18 cellular contexts compared by ENCODE assay signal in genomic region chr5:10935536-10935935, GRCh38.
DNase-seq lines count a peak whose midpoint lies in the region; ATAC-seq and TF ChIP-seq lines count a peak whose summit lies in the region.
"Had no signal": no experiment of that assay in that cellular context is flagged by ENCODE, and none has a peak within 500 bp of the region (broad histone marks: within the 10 kb centered on the region; RNA-seq: fewer than 3 reads in every experiment).

No MANE protein-coding gene starts in this region.

- peaks cover 4% of the 10 kb centered on the region for H3K9me3 Mint-ChIP-seq in nephron progenitor cell

- ATAC-seq in HG03571 (IDR thresholded peaks at IDR 0.05; ENCODE audit: unreplicated experiment), result no peak
- ATAC-seq: HCT116, Panc1, T-cell had no signal

- peak; percentile 44 for DNase-seq in DMS 273 treated with DMSO at 0.1 percent for 48 hours (lab: John Stamatoyannopoulos, UW)
- peak; percentile 85 for DNase-seq in NCI-H2171 (lab: John Stamatoyannopoulos, UW)
- DNase-seq in NCI-H748 (lab: John Stamatoyannopoulos, UW; ENCODE audit: unreplicated experiment), result peak; percentile 77
- no peak for DNase-seq in nephron progenitor cell
- DNase-seq in activated CD4-positive, alpha-beta T cell treated with anti-CD3 and anti-CD28 coated beads, Interleukin-2, amount 50 U/mL, for 1 hour, result no peak
- no peak for DNase-seq in AG08396 (ENCODE audit: low spot score)
- DNase-seq: BE2C, DMS53, IMR-90, KG1, MG63, NCI-H2029 treated with DMSO at 0.1 percent for 48 hours, NCI-H526 treated with DMSO at 0.1 percent for 48 hours, T-cell had no signal

- peaks cover 7% of the 10 kb centered on the region for H3K4me1 Mint-ChIP-seq in nephron progenitor cell
- H3K4me1 Mint-ChIP-seq: T-cell had no signal

- no peak overlapping the region for H3K4me3 Mint-ChIP-seq in nephron progenitor cell
- H3K4me3 Mint-ChIP-seq: CD14-positive monocyte, T-cell had no signal

- no peak for TF ChIP-seq CTCF in nephron progenitor cell (IDR thresholded peaks at IDR 0.05)

- H3K27me3 Mint-ChIP-seq in nephron progenitor cell (ENCODE audit: low read depth, poor library complexity), result peaks cover 3% of the 10 kb centered on the region

- H3K36me3 Mint-ChIP-seq in nephron progenitor cell (ENCODE audit: low read depth), result no peaks in the 10 kb centered on the region
- H3K36me3 Mint-ChIP-seq: CD14-positive monocyte, T-cell had no signal

- peak overlapping the region; percentile 27 for H3K27ac Mint-ChIP-seq in nephron progenitor cell
- H3K27ac Mint-ChIP-seq: CD14-positive monocyte, T-cell had no signal

Comparison
In these comparisons a context has a peak if more than half of its experiments do, and no peak if none do; other contexts are left out.
1. DNase-seq: peak in DMS 273 treated with DMSO at 0.1 percent for 48 hours (single experiment), NCI-H2171 (single experiment) and NCI-H748 (single experiment); none in nephron progenitor cell (single experiment), activated CD4-positive, alpha-beta T cell treated with anti-CD3 and anti-CD28 coated beads, Interleukin-2, amount 50 U/mL, for 1 hour (single experiment) and AG08396 (single experiment).